19 cellular contexts compared by ENCODE assay signal in the genomic region with DNA sequence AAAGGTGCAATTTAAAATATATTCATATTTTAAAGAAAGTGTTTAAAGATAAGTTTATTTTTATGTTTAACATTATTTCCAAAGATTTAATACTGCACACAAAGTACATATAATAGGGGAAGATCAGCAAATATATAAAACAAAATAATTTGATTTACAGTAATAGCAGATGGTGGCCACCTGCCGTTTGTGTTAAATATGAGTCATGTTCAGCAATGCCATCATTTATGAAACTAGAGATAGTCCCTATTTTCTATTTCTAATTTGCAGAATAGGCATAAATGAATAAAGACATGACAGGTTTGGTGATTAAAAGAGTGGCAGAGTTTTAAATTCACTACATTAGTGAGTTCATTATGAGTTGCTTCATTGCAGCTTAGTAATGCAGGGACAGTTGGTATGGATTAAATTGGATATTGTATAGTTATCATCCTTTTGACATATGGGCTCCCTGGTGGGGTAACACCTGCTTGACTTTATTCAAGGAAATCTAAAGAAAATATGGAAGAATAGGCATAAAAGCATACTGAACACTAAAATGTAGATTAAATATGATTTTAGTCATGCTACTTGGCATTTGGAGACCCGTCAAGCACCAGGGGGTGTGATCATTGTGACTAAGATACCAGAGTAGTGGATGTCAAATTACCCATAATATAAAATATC.
DNase-seq lines count a peak whose midpoint lies in the region; ATAC-seq, FAIRE-seq and TF ChIP-seq lines count a peak whose summit lies in the region.
"Had no signal": no experiment of that assay in that cellular context is flagged by ENCODE, and none has a peak within 500 bp of the region (broad histone marks: within the 10 kb centered on the region; RNA-seq: fewer than 3 reads in every experiment).

No MANE protein-coding gene starts in this region.

- no peaks in the 10 kb centered on the region for H3K27me3 Mint-ChIP-seq in activated naive CD4-positive, alpha-beta T cell treated with anti-CD3 and anti-CD28 coated beads for 36 hours (ENCODE audit: low read depth)
- H3K27me3 Mint-ChIP-seq: activated naive CD8-positive, alpha-beta T cell treated with anti-CD3 and anti-CD28 coated beads, Interleukin-2, amount 10 ng/mL, durations not matched to agents 7 days and 5 days had no signal

- intact Hi-C loops in activated naive CD4-positive, alpha-beta T cell treated with anti-CD3 and anti-CD28 coated beads for 36 hours (cut with micrococcal nuclease): no loop called here

- no peaks in the 10 kb centered on the region for H3K36me3 Mint-ChIP-seq in activated naive CD4-positive, alpha-beta T cell treated with anti-CD3 and anti-CD28 coated beads for 36 hours (ENCODE audit: low read depth)
- H3K36me3 Mint-ChIP-seq: activated naive CD8-positive, alpha-beta T cell treated with anti-CD3 and anti-CD28 coated beads, Interleukin-2, amount 10 ng/mL, durations not matched to agents 7 days and 5 days had no signal

- no peaks in the 10 kb centered on the region for H3K4me1 Mint-ChIP-seq in activated naive CD4-positive, alpha-beta T cell treated with anti-CD3 and anti-CD28 coated beads for 36 hours (ENCODE audit: low read depth)
- H3K4me1 Mint-ChIP-seq: activated CD4-positive, alpha-beta T cell treated with anti-CD3 and anti-CD28 coated beads, Interleukin-2, amount 10 ng/mL, durations not matched to agents 24 days and 14 days; activated naive CD8-positive, alpha-beta T cell treated with anti-CD3 and anti-CD28 coated beads, Interleukin-2, amount 10 ng/mL, durations not matched to agents 7 days and 5 days; naive thymus-derived CD8-positive, alpha-beta T cell had no signal

- no peak for TF ChIP-seq POLR2A in H54 (IDR thresholded peaks at IDR 0.05; ENCODE audit: low read depth, low read length)

- ATAC-seq in GM19452 (IDR thresholded peaks at IDR 0.05; ENCODE audit: unreplicated experiment): no peak
- ATAC-seq: left lobe of liver; naive thymus-derived CD8-positive, alpha-beta T cell had no signal

- H3K27ac Mint-ChIP-seq in activated naive CD4-positive, alpha-beta T cell treated with anti-CD3 and anti-CD28 coated beads for 36 hours: no peak overlapping the region
- H3K27ac Mint-ChIP-seq: activated CD4-positive, alpha-beta T cell treated with anti-CD3 and anti-CD28 coated beads, Interleukin-2, amount 10 ng/mL, durations not matched to agents 24 days and 14 days; activated naive CD8-positive, alpha-beta T cell treated with anti-CD3 and anti-CD28 coated beads, Interleukin-2, amount 10 ng/mL, durations not matched to agents 7 days and 5 days; activated T-helper 2 cell treated with anti-CD3 and anti-CD28 coated beads, Interferon-gamma antibody, Interleukin-2, Interleukin-4, amounts not matched to agents 10 μg/mL and 5 μg/mL and 100 μg/mL, durations not matched to agents 14 hours and 24 hours and 36 hours; naive thymus-derived CD8-positive, alpha-beta T cell had no signal

- no peak for FAIRE-seq in H54 (lab: Jason Lieb, UNC)
- FAIRE-seq: GM12892, HTR-8/SVneo had no signal

- no peak overlapping the region for H3K4me3 Mint-ChIP-seq in activated naive CD4-positive, alpha-beta T cell treated with anti-CD3 and anti-CD28 coated beads for 36 hours
- H3K4me3 Mint-ChIP-seq: activated CD4-positive, alpha-beta T cell treated with anti-CD3 and anti-CD28 coated beads, Interleukin-2, amount 10 ng/mL, durations not matched to agents 24 days and 14 days; activated naive CD8-positive, alpha-beta T cell treated with anti-CD3 and anti-CD28 coated beads, Interleukin-2, amount 10 ng/mL, durations not matched to agents 7 days and 5 days; naive thymus-derived CD8-positive, alpha-beta T cell had no signal

- DNase-seq in NCI-H2196 (lab: John Stamatoyannopoulos, UW; ENCODE audit: unreplicated experiment) (peak; percentile 37), NCI-H2196 treated with DMSO at 0.1 percent for 48 hours (lab: John Stamatoyannopoulos, UW; ENCODE audit: unreplicated experiment) (no peak), NCI-H1930 (lab: John Stamatoyannopoulos, UW) (peak; percentile 42 to 67), SHP77 treated with DMSO at 0.1 percent for 48 hours (lab: John Stamatoyannopoulos, UW) (peak; percentile 61), retina (peak; percentile 19), H54 (ENCODE audit: insufficient read length, low spot score) (no peak)
- no peak for DNase-seq in activated naive CD4-positive, alpha-beta T cell treated with anti-CD3 and anti-CD28 coated beads for 36 hours
- DNase-seq: activated CD4-positive, alpha-beta T cell treated with anti-CD3 and anti-CD28 coated beads, Interleukin-2, amount 10 ng/mL, durations not matched to agents 24 days and 14 days; activated naive CD8-positive, alpha-beta T cell treated with anti-CD3 and anti-CD28 coated beads, Interleukin-2, amount 10 ng/mL, durations not matched to agents 7 days and 5 days; H7; naive thymus-derived CD8-positive, alpha-beta T cell; NCI-H1048; posterior cingulate gyrus; sigmoid colon had no signal

- CTCF ChIA-PET in activated naive CD4-positive, alpha-beta T cell treated with anti-CD3 and anti-CD28 coated beads for 36 hours (lab: Charles Lee): no interaction called here

- peaks cover 5% of the 10 kb centered on the region for H3K9me3 Mint-ChIP-seq in activated naive CD4-positive, alpha-beta T cell treated with anti-CD3 and anti-CD28 coated beads for 36 hours

Comparison
In these comparisons a context has a peak if more than half of its experiments do, and no peak if none do; other contexts are left out.
1. DNase-seq: peak in NCI-H2196 (single experiment), NCI-H1930 (2 of 2), SHP77 treated with DMSO at 0.1 percent for 48 hours (single experiment) and retina (single experiment); none in NCI-H2196 treated with DMSO at 0.1 percent for 48 hours (single experiment), H54 (single experiment) and activated naive CD4-positive, alpha-beta T cell treated with anti-CD3 and anti-CD28 coated beads for 36 hours (single experiment).